In genomic region chr5:128213340-128213739, GRCh38 we compare ENCODE assay signal across 9 cellular contexts.
DNase-seq lines count a peak whose midpoint lies in the region; ATAC-seq, FAIRE-seq and TF ChIP-seq lines count a peak whose summit lies in the region.
"Had no signal": no experiment of that assay in that cellular context is flagged by ENCODE, and none has a peak within 500 bp of the region (broad histone marks: within the 10 kb centered on the region; RNA-seq: fewer than 3 reads in every experiment).

No MANE protein-coding gene starts in this region.

- H3K9me3 ChIP-seq in sigmoid colon, result no peaks in the 10 kb centered on the region

- peaks cover 2% of the 10 kb centered on the region for H3K4me1 Mint-ChIP-seq in activated naive CD4-positive, alpha-beta T cell treated with anti-CD3 and anti-CD28 coated beads for 36 hours (ENCODE audit: low read depth)
- H3K4me1 Mint-ChIP-seq: immature natural killer cell had no signal

- H3K4me1 ChIP-seq in sigmoid colon, result no peaks in the 10 kb centered on the region

- no peaks in the 10 kb centered on the region for H3K36me3 Mint-ChIP-seq in activated naive CD4-positive, alpha-beta T cell treated with anti-CD3 and anti-CD28 coated beads for 36 hours (ENCODE audit: low read depth)
- H3K36me3 Mint-ChIP-seq: immature natural killer cell had no signal

- in situ Hi-C loops in G401 (cut with HindIII; ENCODE audit: low sequenced_read_pairs), result no loop called here

- no peaks in the 10 kb centered on the region for H3K36me3 ChIP-seq in sigmoid colon

- 3 to 5% methylated on average over 4 of the region's 4 CpGs for WGBS in sigmoid colon, 2 donors

- no peak for TF ChIP-seq EP300 in sigmoid colon (IDR thresholded peaks at IDR 0.05)

- H3K27ac Mint-ChIP-seq in activated naive CD4-positive, alpha-beta T cell treated with anti-CD3 and anti-CD28 coated beads for 36 hours, result no peak overlapping the region
- H3K27ac Mint-ChIP-seq: immature natural killer cell had no signal

- intact Hi-C loops in activated naive CD4-positive, alpha-beta T cell treated with anti-CD3 and anti-CD28 coated beads for 36 hours (cut with micrococcal nuclease), result loop anchor here (1.0 to 10.0 kb wide), 7 partner anchors 286 to 1639 kb away; no protein-coding TSS in a partner anchor
- intact Hi-C loops in head of caudate nucleus (cut with DNase I), result loop anchor here (5.0 to 10.0 kb wide), 2 partner anchors 281 to 634 kb away; no protein-coding TSS in a partner anchor
- intact Hi-C loops in sigmoid colon (cut with DNase I), result loop anchor here (5.0 kb wide), 1 partner anchor 1554 kb away; no protein-coding TSS in a partner anchor

- ATAC-seq in HG02938 (IDR thresholded peaks at IDR 0.05; ENCODE audit: unreplicated experiment) (peak; percentile 69), HG03135 (IDR thresholded peaks at IDR 0.05; ENCODE audit: unreplicated experiment) (no peak)

- DNase-seq in G401 (ENCODE audit: low spot score) (peak; percentile 63), NCI-H526 treated with DMSO at 0.1 percent for 48 hours (lab: John Stamatoyannopoulos, UW) (peak; percentile 37), head of caudate nucleus (peak in 38 of 42 donors; percentile 18 to 85 (median 68)), sigmoid colon (no peak)
- peak; percentile 73 for DNase-seq in activated naive CD4-positive, alpha-beta T cell treated with anti-CD3 and anti-CD28 coated beads for 36 hours

- no peaks in the 10 kb centered on the region for H3K9me3 Mint-ChIP-seq in activated naive CD4-positive, alpha-beta T cell treated with anti-CD3 and anti-CD28 coated beads for 36 hours

- CTCF ChIA-PET in activated naive CD4-positive, alpha-beta T cell treated with anti-CD3 and anti-CD28 coated beads for 36 hours (lab: Charles Lee), result interaction anchor here (1.0 to 1.3 kb wide), 2 partner anchors 14 to 17 kb away, joined by 3 read pairs; no protein-coding TSS in a partner anchor

- no peak for TF ChIP-seq POLR2A in sigmoid colon (IDR thresholded peaks at IDR 0.05)

- FAIRE-seq in A204.1 (lab: Jason Lieb, UNC), result peak; percentile 97

- no peak overlapping the region for H3K4me3 Mint-ChIP-seq in activated naive CD4-positive, alpha-beta T cell treated with anti-CD3 and anti-CD28 coated beads for 36 hours
- H3K4me3 Mint-ChIP-seq: immature natural killer cell had no signal

- peak; percentile 44 to 67 (median 52) for TF ChIP-seq CTCF in sigmoid colon (IDR thresholded peaks at IDR 0.05)

- H3K27me3 Mint-ChIP-seq in activated naive CD4-positive, alpha-beta T cell treated with anti-CD3 and anti-CD28 coated beads for 36 hours (ENCODE audit: low read depth), result no peaks in the 10 kb centered on the region

- no peak overlapping the region for H3K27ac ChIP-seq in sigmoid colon

- H3K4me3 ChIP-seq in sigmoid colon, result no peak overlapping the region

- H3K27me3 ChIP-seq in sigmoid colon, result no peaks in the 10 kb centered on the region
